Comparison of ENCODE assay signal across 7 cellular contexts in the genomic region with DNA sequence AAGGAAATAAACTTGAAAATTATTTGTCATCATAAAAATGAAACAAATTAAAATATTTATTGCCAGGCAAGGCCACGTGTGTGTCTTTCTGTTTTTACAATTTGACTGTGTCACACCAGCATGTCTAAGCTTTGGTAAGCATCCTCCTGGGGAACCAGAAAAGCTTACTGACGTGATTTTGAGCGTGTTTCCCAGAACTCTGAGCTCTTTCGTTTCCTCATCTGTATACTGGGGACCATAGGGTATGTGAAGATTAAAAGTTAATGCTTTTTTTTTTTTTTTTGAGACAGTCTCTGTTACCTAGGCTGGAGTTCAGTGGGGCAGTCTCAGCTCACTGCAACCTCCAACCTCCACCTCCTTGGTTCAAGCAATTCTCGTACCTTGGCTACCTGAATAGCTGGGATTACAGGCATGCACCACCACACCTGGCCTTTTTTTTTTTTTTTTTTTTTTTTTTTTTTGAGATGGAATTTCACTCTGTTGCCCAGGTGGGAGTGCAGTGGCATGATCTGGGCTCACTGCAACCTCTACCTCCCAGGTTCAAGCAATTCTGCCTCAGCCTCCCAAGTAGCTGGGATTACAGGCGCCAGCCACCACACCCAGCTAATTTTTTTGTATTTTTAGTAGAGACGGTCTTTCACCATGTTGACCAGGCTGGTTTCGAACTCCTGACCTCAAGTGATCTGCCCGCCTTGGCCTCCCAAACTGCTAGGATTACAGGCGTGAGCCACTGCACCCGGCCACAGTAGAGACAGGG. TPM values are rescaled to one million over a fixed set of nuclear protein-coding genes. Genes with fewer than 3 reads are reported as not detected.
A peak's percentile ranks its signal among the peaks of the same experiment; 100 is the strongest.
DNase-seq lines count a peak whose midpoint lies in the region; ATAC-seq, FAIRE-seq and TF ChIP-seq lines count a peak whose summit lies in the region.
"Not testable (repeated sequence)": the region's sequence is repeated elsewhere in the genome, so short reads cannot be mapped to it uniquely, and the experiment has no call there.

No MANE protein-coding gene starts in this region.

- not testable (repeated sequence) for TF ChIP-seq CTCF in CD8-positive, alpha-beta T cell (IDR thresholded peaks at IDR 0.05); OCI-LY3 (IDR thresholded peaks at IDR 0.05; ENCODE audit: low read depth, low read length); GM12878 (IDR thresholded peaks at IDR 0.05 in 2 of 3, conservative IDR thresholded peaks at IDR 0.05 in 1 of 3; ENCODE audit: control insufficient read depth in 2 of 3, extremely low read depth in 1 of 3, insufficient read depth in 1 of 3, low read depth in 3 of 3, low read length in 3 of 3)

- not testable (repeated sequence) for H3K9ac ChIP-seq in OCI-LY3 (ENCODE audit: low read length); GM12878 (ENCODE audit: control insufficient read depth, insufficient read depth, low read length)

- CTCF ChIA-PET in CD8-positive, alpha-beta T cell (lab: Charles Lee): not testable (repeated sequence)
- CTCF ChIA-PET in activated CD4-positive, alpha-beta T cell treated with anti-CD3 and anti-CD28 coated beads for 36 hours (lab: Charles Lee): interaction anchor here (1.1 to 1.8 kb wide), 3 partner anchors 10 to 74 kb away, joined by 3 read pairs; no protein-coding TSS in a partner anchor
- CTCF ChIA-PET in activated naive CD4-positive, alpha-beta T cell treated with anti-CD3 and anti-CD28 coated beads for 36 hours (lab: Charles Lee): interaction anchor here (0.6 to 2.2 kb wide), 2 partner anchors 172 to 316 kb away, joined by 4 read pairs; no protein-coding TSS in a partner anchor
- CTCF ChIA-PET in GM12878 (lab: Yijun Ruan, JAX): interaction anchor here (1.4 kb wide), 1 partner anchor 172 kb away, joined by 5 read pairs; no protein-coding TSS in a partner anchor

- 86% methylated on average over 11 of the region's 11 CpGs for WGBS in GM12878 (ENCODE audit: insufficient coverage, insufficient replicate concordance, low lambda C conversion rate, missing lambda C conversion rate)

- not testable (repeated sequence) for H4K20me1 ChIP-seq in OCI-LY3 (ENCODE audit: insufficient read depth, low read length); GM12878 (ENCODE audit: control insufficient read depth, insufficient read depth)

- peaks cover 35% of the 10 kb centered on the region for H3K36me3 Mint-ChIP-seq in CD8-positive, alpha-beta T cell
- H3K36me3 Mint-ChIP-seq in IgD-negative memory B cell: not testable (repeated sequence)
- H3K36me3 Mint-ChIP-seq in activated CD4-positive, alpha-beta T cell treated with anti-CD3 and anti-CD28 coated beads for 36 hours (ENCODE audit: low read depth): peaks cover 23% of the 10 kb centered on the region
- H3K36me3 Mint-ChIP-seq in activated naive CD4-positive, alpha-beta T cell treated with anti-CD3 and anti-CD28 coated beads for 36 hours (ENCODE audit: low read depth): peaks cover 22% of the 10 kb centered on the region
- H3K36me3 Mint-ChIP-seq in memory B cell: peaks cover 10% of the 10 kb centered on the region

- H3K27ac ChIP-seq in CD8-positive, alpha-beta T cell (ENCODE audit: low read depth, low read length); GM12878 (ENCODE audit: control insufficient read depth, insufficient read depth): not testable (repeated sequence)
- H3K27ac ChIP-seq in OCI-LY3 (ENCODE audit: low read length): peak overlapping the region; percentile 62

- H3K9me3 ChIP-seq in CD8-positive, alpha-beta T cell (ENCODE audit: low read length); OCI-LY3 (ENCODE audit: insufficient read depth, low read length); GM12878 (replicated peaks; ENCODE audit: control insufficient read depth, insufficient read depth, low read length): not testable (repeated sequence)

- in situ Hi-C loops in GM12878 (cut with MboI): not testable (repeated sequence)

- not testable (repeated sequence) for H3K4me1 ChIP-seq in CD8-positive, alpha-beta T cell (ENCODE audit: insufficient read depth, low read length); GM12878 (ENCODE audit: control insufficient read depth, insufficient read depth, low read length)
- peaks cover 23% of the 10 kb centered on the region for H3K4me1 ChIP-seq in OCI-LY3 (ENCODE audit: low read length)

- TF ChIP-seq POLR2A in GM12878 (IDR thresholded peaks at IDR 0.05; ENCODE audit: low read depth, low read length): not testable (repeated sequence)

- H3K27ac Mint-ChIP-seq in CD8-positive, alpha-beta T cell: peak overlapping the region; percentile 13
- H3K27ac Mint-ChIP-seq in IgD-negative memory B cell (peak overlapping the region; percentile 35 to 53 (median 45)), memory B cell (peak overlapping the region; percentile 67)
- peak overlapping the region; percentile 19 for H3K27ac Mint-ChIP-seq in activated CD4-positive, alpha-beta T cell treated with anti-CD3 and anti-CD28 coated beads for 36 hours
- H3K27ac Mint-ChIP-seq in activated naive CD4-positive, alpha-beta T cell treated with anti-CD3 and anti-CD28 coated beads for 36 hours: peak overlapping the region; percentile 50

- SMC1A ChIA-PET in GM12878 (lab: Charles Lee; ENCODE audit: uncharacterized antibody, unreplicated experiment): interaction anchor here (0.6 to 1.3 kb wide), 4 partner anchors 18 to 60 kb away, joined by 3 to 4 read pairs (median 4); no protein-coding TSS in a partner anchor

- BruUV-seq in GM12878 (replicated peaks; lab: Mats Ljungman, UMichigan): not testable (repeated sequence)

- not testable (repeated sequence) for FAIRE-seq in GM12878 (lab: Jason Lieb, UNC)

- H3K4me3 Mint-ChIP-seq in CD8-positive, alpha-beta T cell; activated CD4-positive, alpha-beta T cell treated with anti-CD3 and anti-CD28 coated beads for 36 hours; activated naive CD4-positive, alpha-beta T cell treated with anti-CD3 and anti-CD28 coated beads for 36 hours; memory B cell: not testable (repeated sequence)
- H3K4me3 Mint-ChIP-seq in IgD-negative memory B cell: peak overlapping the region in 1 of 4 donors; percentile 18

- not testable (repeated sequence) for H2AFZ ChIP-seq in OCI-LY3 (ENCODE audit: low read depth, low read length); GM12878 (ENCODE audit: control insufficient read depth, low read depth, low read length)

- not testable (repeated sequence) for H3K27me3 Mint-ChIP-seq in CD8-positive, alpha-beta T cell (ENCODE audit: low read depth); IgD-negative memory B cell; activated CD4-positive, alpha-beta T cell treated with anti-CD3 and anti-CD28 coated beads for 36 hours; activated naive CD4-positive, alpha-beta T cell treated with anti-CD3 and anti-CD28 coated beads for 36 hours (ENCODE audit: low read depth); memory B cell

- H3K79me2 ChIP-seq in OCI-LY3 (ENCODE audit: low read length); GM12878 (ENCODE audit: control insufficient read depth, insufficient read depth, low read length): not testable (repeated sequence)

- intact Hi-C loops in CD8-positive, alpha-beta T cell (cut with DNase I, micrococcal nuclease); activated CD4-positive, alpha-beta T cell treated with anti-CD3 and anti-CD28 coated beads for 36 hours (cut with DNase I, micrococcal nuclease); activated naive CD4-positive, alpha-beta T cell treated with anti-CD3 and anti-CD28 coated beads for 36 hours (cut with micrococcal nuclease); GM12878 (cut with micrococcal nuclease; ENCODE audit: unreplicated experiment): not testable (repeated sequence)

- RAD21 ChIA-PET in GM12878 (lab: Charles Lee; ENCODE audit: unreplicated experiment): interaction anchor here (0.7 to 1.8 kb wide), 4 partner anchors 26 to 352 kb away, joined by 3 to 5 read pairs (median 3); no protein-coding TSS in a partner anchor

- peak overlapping the region; percentile 31 for H3K4me2 ChIP-seq in OCI-LY3 (ENCODE audit: low read length)
- H3K4me2 ChIP-seq in GM12878 (ENCODE audit: control insufficient read depth, insufficient read depth): not testable (repeated sequence)

- ATAC-seq in CD8-positive, alpha-beta T cell; activated CD4-positive, alpha-beta T cell treated with anti-CD3 and anti-CD28 coated beads for 36 hours: not testable (repeated sequence)
- ATAC-seq in GM12878: peak; percentile 56
- peak; percentile 79 for ATAC-seq in memory B cell (ENCODE audit: low read depth)

- H3K4me3 ChIP-seq in CD8-positive, alpha-beta T cell (ENCODE audit: low read depth, low read length); OCI-LY3 (ENCODE audit: low read length); GM12878: not testable (repeated sequence)

- not testable (repeated sequence) for TF ChIP-seq EP300 in GM12878 (IDR thresholded peaks at IDR 0.05; ENCODE audit: borderline replicate concordance in 1 of 2, control insufficient read depth in 1 of 2, low read depth in 2 of 2, low read length in 2 of 2)

- H3K27me3 ChIP-seq in CD8-positive, alpha-beta T cell (ENCODE audit: insufficient read depth, low read length); OCI-LY3 (ENCODE audit: low read depth, low read length); GM12878 (replicated peaks in 1 of 2; ENCODE audit: control insufficient read depth in 2 of 2, insufficient read depth in 2 of 2, low read length in 1 of 2): not testable (repeated sequence)

- not testable (repeated sequence) for H3K36me3 ChIP-seq in CD8-positive, alpha-beta T cell (ENCODE audit: insufficient read depth, low read length)
- H3K36me3 ChIP-seq in OCI-LY3 (replicated peaks; ENCODE audit: low read depth, low read length): peaks cover 12% of the 10 kb centered on the region
- peaks cover 9 to 11% of the 10 kb centered on the region in 2 experiments; a peak in 3 of 4 replicates for H3K36me3 ChIP-seq in GM12878 (ENCODE audit: control insufficient read depth in 2 of 2, insufficient read depth in 2 of 2, low read length in 1 of 2)

- POLR2A ChIA-PET in CD8-positive, alpha-beta T cell (lab: Charles Lee); activated CD4-positive, alpha-beta T cell treated with anti-CD3 and anti-CD28 coated beads for 36 hours (lab: Charles Lee): not testable (repeated sequence)
- POLR2A ChIA-PET in GM12878 (lab: Charles Lee): interaction anchor here (0.6 to 1.0 kb wide), 2 partner anchors 14 to 66 kb away, joined by 4 to 6 read pairs; no protein-coding TSS in a partner anchor

- H3K9me3 Mint-ChIP-seq in CD8-positive, alpha-beta T cell; IgD-negative memory B cell; activated CD4-positive, alpha-beta T cell treated with anti-CD3 and anti-CD28 coated beads for 36 hours (ENCODE audit: low read depth); activated naive CD4-positive, alpha-beta T cell treated with anti-CD3 and anti-CD28 coated beads for 36 hours; memory B cell: not testable (repeated sequence)

- not testable (repeated sequence) for TF ChIP-seq RAD21 in GM12878 (IDR thresholded peaks at IDR 0.05; ENCODE audit: insufficient read depth, low read depth, low read length)

- DNase-seq in CD8-positive, alpha-beta T cell; activated CD4-positive, alpha-beta T cell treated with anti-CD3 and anti-CD28 coated beads for 36 hours; activated naive CD4-positive, alpha-beta T cell treated with anti-CD3 and anti-CD28 coated beads for 36 hours; GM12878 (ENCODE audit: low read depth, low spot score); memory B cell (ENCODE audit: low spot score in 2 of 2): not testable (repeated sequence)

- H3K4me1 Mint-ChIP-seq in CD8-positive, alpha-beta T cell (ENCODE audit: low read depth); IgD-negative memory B cell; activated CD4-positive, alpha-beta T cell treated with anti-CD3 and anti-CD28 coated beads for 36 hours; activated naive CD4-positive, alpha-beta T cell treated with anti-CD3 and anti-CD28 coated beads for 36 hours (ENCODE audit: low read depth); memory B cell: not testable (repeated sequence)

RNA-seq across cellular contexts. Expression of gene KMT5A, which starts 25.5 kb away (rescaled TPM):
- 10 to 100 TPM; 24.6 to 25.4 TPM for total RNA-seq in CD8-positive, alpha-beta T cell
- 3.0 TPM for polyA plus RNA-seq in IgD-negative memory B cell
- 10 to 100 TPM; 47.0 to 78.4 TPM for total RNA-seq in activated CD4-positive, alpha-beta T cell treated with anti-CD3 and anti-CD28 coated beads for 36 hours
- total RNA-seq in activated naive CD4-positive, alpha-beta T cell treated with anti-CD3 and anti-CD28 coated beads for 36 hours: 10 to 100 TPM; 54.0 to 55.1 TPM
- total RNA-seq in GM12878 (2013; cell fraction: nucleolus; rRNA removed): 46.9 and 65.3 TPM in 2 replicates
- total RNA-seq in GM12878 (2014; rRNA removed): 33.7 and 41.3 TPM in 2 replicates
- total RNA-seq in GM12878 (2014; rRNA removed; fragmentation: Illumina TruSeq; extraction: Trizol): 39.2 and 39.4 TPM in 2 replicates
- 39.2 and 47.1 TPM in 2 replicates for total RNA-seq in GM12878 (2021)
- 12.8 TPM for polyA plus RNA-seq in GM12878 (2011; ENCODE audit: low read depth)
- 30.0 and 31.8 TPM in 2 replicates for polyA plus RNA-seq in GM12878 (2011; rRNA removed)
- 26.0 and 27.7 TPM in 2 replicates for polyA plus RNA-seq in GM12878 (2011; cell fraction: cytosol; rRNA removed)
- 69.3 and 82.9 TPM in 2 replicates for polyA plus RNA-seq in GM12878 (2011; cell fraction: nucleus; rRNA removed)
- polyA plus RNA-seq in GM12878 (2012): 25.0 and 25.3 TPM in 2 replicates
- 45.4 and 54.2 TPM in 2 replicates for polyA plus RNA-seq in GM12878 (2014; fragmentation: Illumina TruSeq; extraction: Trizol)
- 1 to 10 TPM; 3.2 to 6.8 TPM for polyA plus RNA-seq in GM12878 (2014; fragmentation: Nextera tagmentation; extraction: Ambion mirVana)
- 34.7 and 41.0 TPM in 2 replicates for polyA plus RNA-seq in GM12878 (2014; rRNA removed)
- 10 to 100 TPM; 17.3 to 18.3 TPM for polyA plus RNA-seq in GM12878 (2016; fragmentation: Nextera tagmentation; extraction: Ambion mirVana)
- polyA minus RNA-seq in GM12878 (2011; rRNA and poly(A)+ RNA removed): 22.1 and 23.6 TPM in 2 replicates
- 8.7 and 13.2 TPM in 2 replicates for polyA minus RNA-seq in GM12878 (2011; cell fraction: cytosol; rRNA and poly(A)+ RNA removed)
- 20.3 and 27.7 TPM in 2 replicates for polyA minus RNA-seq in GM12878 (2011; cell fraction: nucleus; rRNA and poly(A)+ RNA removed)

RNA-seq across cellular contexts. Expression of gene RILPL2, which starts 27.0 kb away (rescaled TPM):
- 1 to 10 TPM; 3.4 to 3.6 TPM for total RNA-seq in CD8-positive, alpha-beta T cell
- polyA plus RNA-seq in IgD-negative memory B cell (14.3 TPM), GM12878 (2011; rRNA removed) (21.8 and 23.9 TPM in 2 replicates), GM12878 (2014; fragmentation: Illumina TruSeq; extraction: Trizol) (15.8 and 20.3 TPM in 2 replicates), GM12878 (2014; fragmentation: Nextera tagmentation; extraction: Ambion mirVana) (1 to 10 TPM; 3.5 to 8.3 TPM), GM12878 (2014; rRNA removed) (23.2 and 24.0 TPM in 2 replicates), GM12878 (2016; fragmentation: Nextera tagmentation; extraction: Ambion mirVana) (10 to 100 TPM; 36.9 to 38.5 TPM)
- 10 to 100 TPM; 10.4 to 12.1 TPM for total RNA-seq in activated CD4-positive, alpha-beta T cell treated with anti-CD3 and anti-CD28 coated beads for 36 hours
- total RNA-seq in activated naive CD4-positive, alpha-beta T cell treated with anti-CD3 and anti-CD28 coated beads for 36 hours: 1 to 10 TPM; 8.1 to 9.1 TPM
- total RNA-seq in GM12878 (2013; cell fraction: nucleolus; rRNA removed): 14.7 and 14.8 TPM in 2 replicates
- total RNA-seq in GM12878 (2014; rRNA removed) (18.9 and 19.2 TPM in 2 replicates), GM12878 (2014; rRNA removed; fragmentation: Illumina TruSeq; extraction: Trizol) (16.9 and 17.8 TPM in 2 replicates), GM12878 (2021) (18.7 and 19.2 TPM in 2 replicates)
- polyA plus RNA-seq in GM12878 (2011; ENCODE audit: low read depth): 11.1 TPM
- polyA plus RNA-seq in GM12878 (2011; cell fraction: cytosol; rRNA removed): 17.7 and 21.6 TPM in 2 replicates
- 7.4 and 9.1 TPM in 2 replicates for polyA plus RNA-seq in GM12878 (2011; cell fraction: nucleus; rRNA removed)
- 17.7 and 21.4 TPM in 2 replicates for polyA plus RNA-seq in GM12878 (2012)
- 8.3 and 9.7 TPM in 2 replicates for polyA minus RNA-seq in GM12878 (2011; rRNA and poly(A)+ RNA removed)
- 5.8 and 6.0 TPM in 2 replicates for polyA minus RNA-seq in GM12878 (2011; cell fraction: cytosol; rRNA and poly(A)+ RNA removed)
- polyA minus RNA-seq in GM12878 (2011; cell fraction: nucleus; rRNA and poly(A)+ RNA removed): 2.4 and 4.4 TPM in 2 replicates

RNA-seq across cellular contexts. Expression of gene SBNO1, which starts 44.8 kb away (rescaled TPM):
- 10 to 100 TPM; 25.4 to 25.9 TPM for total RNA-seq in CD8-positive, alpha-beta T cell
- polyA plus RNA-seq in IgD-negative memory B cell (25.3 TPM), GM12878 (2011; rRNA removed) (19.8 and 29.3 TPM in 2 replicates), GM12878 (2014; fragmentation: Illumina TruSeq; extraction: Trizol) (22.0 and 28.2 TPM in 2 replicates), GM12878 (2014; fragmentation: Nextera tagmentation; extraction: Ambion mirVana) (10 to 100 TPM in 1 of 2 experiments, 1 to 10 TPM in 1; 7.5 to 10.9 TPM), GM12878 (2014; rRNA removed) (9.9 and 13.3 TPM in 2 replicates), GM12878 (2016; fragmentation: Nextera tagmentation; extraction: Ambion mirVana) (10 to 100 TPM; 33.1 to 37.8 TPM)
- 10 to 100 TPM; 49.6 to 51.1 TPM for total RNA-seq in activated CD4-positive, alpha-beta T cell treated with anti-CD3 and anti-CD28 coated beads for 36 hours
- 10 to 100 TPM; 40.4 to 43.0 TPM for total RNA-seq in activated naive CD4-positive, alpha-beta T cell treated with anti-CD3 and anti-CD28 coated beads for 36 hours
- 49.6 and 49.7 TPM in 2 replicates for total RNA-seq in GM12878 (2013; cell fraction: nucleolus; rRNA removed)
- total RNA-seq in GM12878 (2014; rRNA removed) (15.8 and 17.6 TPM in 2 replicates), GM12878 (2014; rRNA removed; fragmentation: Illumina TruSeq; extraction: Trizol) (29.9 and 31.1 TPM in 2 replicates), GM12878 (2021) (38.2 and 39.7 TPM in 2 replicates)
- polyA plus RNA-seq in GM12878 (2011; ENCODE audit: low read depth): 12.7 TPM
- polyA plus RNA-seq in GM12878 (2011; cell fraction: cytosol; rRNA removed): 6.1 and 8.0 TPM in 2 replicates
- 7.2 and 10.4 TPM in 2 replicates for polyA plus RNA-seq in GM12878 (2011; cell fraction: nucleus; rRNA removed)
- 18.2 and 19.1 TPM in 2 replicates for polyA plus RNA-seq in GM12878 (2012)
- polyA minus RNA-seq in GM12878 (2011; rRNA and poly(A)+ RNA removed): 25.0 and 35.0 TPM in 2 replicates
- 10.6 and 13.3 TPM in 2 replicates for polyA minus RNA-seq in GM12878 (2011; cell fraction: cytosol; rRNA and poly(A)+ RNA removed)
- polyA minus RNA-seq in GM12878 (2011; cell fraction: nucleus; rRNA and poly(A)+ RNA removed): 5.0 and 8.4 TPM in 2 replicates

RNA-seq across cellular contexts. Expression of gene SNRNP35, which starts 48.5 kb away (rescaled TPM):
- 10 to 100 TPM; 24.9 to 27.4 TPM for total RNA-seq in CD8-positive, alpha-beta T cell
- polyA plus RNA-seq in IgD-negative memory B cell (47.5 TPM), GM12878 (2011; rRNA removed) (22.0 and 22.6 TPM in 2 replicates), GM12878 (2014; fragmentation: Illumina TruSeq; extraction: Trizol) (41.0 and 46.9 TPM in 2 replicates), GM12878 (2014; fragmentation: Nextera tagmentation; extraction: Ambion mirVana) (10 to 100 TPM; 25.0 to 49.6 TPM), GM12878 (2014; rRNA removed) (28.7 and 33.1 TPM in 2 replicates), GM12878 (2016; fragmentation: Nextera tagmentation; extraction: Ambion mirVana) (10 to 100 TPM; 27.0 to 31.0 TPM)
- total RNA-seq in activated CD4-positive, alpha-beta T cell treated with anti-CD3 and anti-CD28 coated beads for 36 hours: 10 to 100 TPM; 24.1 to 24.8 TPM
- total RNA-seq in activated naive CD4-positive, alpha-beta T cell treated with anti-CD3 and anti-CD28 coated beads for 36 hours: 10 to 100 TPM; 21.5 to 21.8 TPM
- 62.6 and 65.9 TPM in 2 replicates for total RNA-seq in GM12878 (2013; cell fraction: nucleolus; rRNA removed)
- total RNA-seq in GM12878 (2014; rRNA removed) (23.6 and 27.2 TPM in 2 replicates), GM12878 (2014; rRNA removed; fragmentation: Illumina TruSeq; extraction: Trizol) (36.3 and 37.0 TPM in 2 replicates), GM12878 (2021) (17.7 and 21.6 TPM in 2 replicates)
- 14.9 TPM for polyA plus RNA-seq in GM12878 (2011; ENCODE audit: low read depth)
- 18.9 and 20.0 TPM in 2 replicates for polyA plus RNA-seq in GM12878 (2011; cell fraction: cytosol; rRNA removed)
- polyA plus RNA-seq in GM12878 (2011; cell fraction: nucleus; rRNA removed): 12.5 and 19.1 TPM in 2 replicates
- polyA plus RNA-seq in GM12878 (2012): 24.5 and 39.2 TPM in 2 replicates
- polyA minus RNA-seq in GM12878 (2011; rRNA and poly(A)+ RNA removed): 16.5 and 19.9 TPM in 2 replicates
- polyA minus RNA-seq in GM12878 (2011; cell fraction: cytosol; rRNA and poly(A)+ RNA removed): 9.1 and 11.5 TPM in 2 replicates
- 12.3 and 26.5 TPM in 2 replicates for polyA minus RNA-seq in GM12878 (2011; cell fraction: nucleus; rRNA and poly(A)+ RNA removed)

Comparison
In these comparisons a context has a peak if more than half of its experiments do, and no peak if none do; other contexts are left out.
1. H3K27ac Mint-ChIP-seq: peak in every context shown above with its lines; median percentile 67 in memory B cell; 50 in activated naive CD4-positive, alpha-beta T cell treated with anti-CD3 and anti-CD28 coated beads for 36 hours; 45 in IgD-negative memory B cell; 19 in activated CD4-positive, alpha-beta T cell treated with anti-CD3 and anti-CD28 coated beads for 36 hours; 13 in CD8-positive, alpha-beta T cell.